ENCODE assay signal across 1 cellular context in the genomic region with DNA sequence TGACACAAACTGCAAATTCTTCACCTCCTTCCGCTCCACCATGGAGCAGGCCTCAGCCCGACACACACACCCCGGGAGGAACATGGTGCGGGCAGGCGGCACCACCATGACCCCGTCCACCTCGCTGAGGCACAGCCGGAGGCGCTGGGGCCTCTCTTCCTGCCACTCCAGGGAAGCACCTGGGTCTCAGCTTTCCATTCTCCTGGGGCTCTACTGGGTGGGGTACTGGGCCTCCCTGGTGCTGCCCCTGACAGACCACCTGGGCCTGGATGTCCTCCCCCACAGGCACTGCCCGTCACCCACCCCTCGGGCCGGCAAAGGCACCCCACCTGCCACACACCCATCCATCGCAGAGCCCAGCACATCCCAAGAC.
TF ChIP-seq lines count a peak whose summit lies in the region.

No MANE protein-coding gene starts in this region.

TF ChIP-seq in HepG2, 621 proteins besides CTCF, POLR2A, EP300 and RAD21:
- TF ChIP-seq, protein P1, sequence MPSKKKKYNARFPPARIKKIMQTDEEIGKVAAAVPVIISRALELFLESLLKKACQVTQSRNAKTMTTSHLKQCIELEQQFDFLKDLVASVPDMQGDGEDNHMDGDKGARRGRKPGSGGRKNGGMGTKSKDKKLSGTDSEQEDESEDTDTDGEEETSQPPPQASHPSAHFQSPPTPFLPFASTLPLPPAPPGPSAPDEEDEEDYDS (CRISPR knock-in tag; IDR thresholded peaks at IDR 0.05) = no peak
- TF ChIP-seq GTF3A (CRISPR knock-in tag; conservative IDR thresholded peaks at IDR 0.05) = no peak
- no peak for TF ChIP-seq ZNF232 (CRISPR knock-in tag; IDR thresholded peaks at IDR 0.05; ENCODE audit: borderline replicate concordance)
- TF ChIP-seq, protein P2, sequence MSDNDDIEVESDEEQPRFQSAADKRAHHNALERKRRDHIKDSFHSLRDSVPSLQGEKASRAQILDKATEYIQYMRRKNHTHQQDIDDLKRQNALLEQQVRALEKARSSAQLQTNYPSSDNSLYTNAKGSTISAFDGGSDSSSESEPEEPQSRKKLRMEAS (IDR thresholded peaks at IDR 0.05) = no peak
- TF ChIP-seq, protein P3, sequence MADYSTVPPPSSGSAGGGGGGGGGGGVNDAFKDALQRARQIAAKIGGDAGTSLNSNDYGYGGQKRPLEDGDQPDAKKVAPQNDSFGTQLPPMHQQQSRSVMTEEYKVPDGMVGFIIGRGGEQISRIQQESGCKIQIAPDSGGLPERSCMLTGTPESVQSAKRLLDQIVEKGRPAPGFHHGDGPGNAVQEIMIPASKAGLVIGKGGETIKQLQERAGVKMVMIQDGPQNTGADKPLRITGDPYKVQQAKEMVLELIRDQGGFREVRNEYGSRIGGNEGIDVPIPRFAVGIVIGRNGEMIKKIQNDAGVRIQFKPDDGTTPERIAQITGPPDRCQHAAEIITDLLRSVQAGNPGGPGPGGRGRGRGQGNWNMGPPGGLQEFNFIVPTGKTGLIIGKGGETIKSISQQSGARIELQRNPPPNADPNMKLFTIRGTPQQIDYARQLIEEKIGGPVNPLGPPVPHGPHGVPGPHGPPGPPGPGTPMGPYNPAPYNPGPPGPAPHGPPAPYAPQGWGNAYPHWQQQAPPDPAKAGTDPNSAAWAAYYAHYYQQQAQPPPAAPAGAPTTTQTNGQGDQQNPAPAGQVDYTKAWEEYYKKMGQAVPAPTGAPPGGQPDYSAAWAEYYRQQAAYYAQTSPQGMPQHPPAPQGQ (CRISPR knock-in tag; IDR thresholded peaks at IDR 0.05; ENCODE audit: borderline replicate concordance) = no peak
- no peak for TF ChIP-seq ZNF468 (CRISPR knock-in tag; IDR thresholded peaks at IDR 0.05)
- no peak for TF ChIP-seq ZNF24 (IDR thresholded peaks at IDR 0.05)
- no peak for TF ChIP-seq RARA (CRISPR knock-in tag; IDR thresholded peaks at IDR 0.05)
- TF ChIP-seq YEATS2 (CRISPR knock-in tag; IDR thresholded peaks at IDR 0.05; ENCODE audit: borderline replicate concordance) = no peak
- no peak for TF ChIP-seq ZNF326 (CRISPR knock-in tag; IDR thresholded peaks at IDR 0.05; ENCODE audit: borderline replicate concordance)
- TF ChIP-seq, protein P4, sequence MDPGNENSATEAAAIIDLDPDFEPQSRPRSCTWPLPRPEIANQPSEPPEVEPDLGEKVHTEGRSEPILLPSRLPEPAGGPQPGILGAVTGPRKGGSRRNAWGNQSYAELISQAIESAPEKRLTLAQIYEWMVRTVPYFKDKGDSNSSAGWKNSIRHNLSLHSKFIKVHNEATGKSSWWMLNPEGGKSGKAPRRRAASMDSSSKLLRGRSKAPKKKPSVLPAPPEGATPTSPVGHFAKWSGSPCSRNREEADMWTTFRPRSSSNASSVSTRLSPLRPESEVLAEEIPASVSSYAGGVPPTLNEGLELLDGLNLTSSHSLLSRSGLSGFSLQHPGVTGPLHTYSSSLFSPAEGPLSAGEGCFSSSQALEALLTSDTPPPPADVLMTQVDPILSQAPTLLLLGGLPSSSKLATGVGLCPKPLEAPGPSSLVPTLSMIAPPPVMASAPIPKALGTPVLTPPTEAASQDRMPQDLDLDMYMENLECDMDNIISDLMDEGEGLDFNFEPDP (CRISPR knock-in tag; conservative IDR thresholded peaks at IDR 0.05) = no peak
- TF ChIP-seq ZBTB7B (CRISPR knock-in tag; IDR thresholded peaks at IDR 0.05) = no peak
- no peak for TF ChIP-seq SNAPC4 (CRISPR knock-in tag; IDR thresholded peaks at IDR 0.05)
- TF ChIP-seq TEF (CRISPR knock-in tag; IDR thresholded peaks at IDR 0.05) = no peak
- TF ChIP-seq FIP1L1 (IDR thresholded peaks at IDR 0.05; ENCODE audit: borderline replicate concordance, insufficient read depth, low read depth, low read length) = no peak
- no peak for TF ChIP-seq GATAD1 (CRISPR knock-in tag; IDR thresholded peaks at IDR 0.05)
- TF ChIP-seq ZNF891 (CRISPR knock-in tag; IDR thresholded peaks at IDR 0.05) = no peak
- TF ChIP-seq PHF5A (CRISPR knock-in tag; IDR thresholded peaks at IDR 0.05; ENCODE audit: low read depth, unreplicated experiment) = no peak
- no peak for TF ChIP-seq SKI (IDR thresholded peaks at IDR 0.05; ENCODE audit: partially characterized antibody)
TF ChIP-seq in HepG2: peak in this region for 0.
